8 cellular contexts compared by ENCODE assay signal in genomic region chr11:117180020-117180419, GRCh38. TPM values are rescaled to one million over a fixed set of nuclear protein-coding genes. Genes with fewer than 3 reads are reported as not detected.
A peak's percentile ranks its signal among the peaks of the same experiment; 100 is the strongest.
DNase-seq lines count a peak whose midpoint lies in the region.

No MANE protein-coding gene starts in this region.

- peaks cover 3% of the 10 kb centered on the region for H3K36me3 Mint-ChIP-seq in activated T-helper 1 cell treated with anti-CD3 and anti-CD28 coated beads, Interleukin-12 subunit alpha, Interleukin-12 subunit beta, Interleukin-2, Interleukin-4 antibody, amounts not matched to agents 30 ng/mL and 10 ng/mL and 1 ng/mL, durations not matched to agents 14 hours and 24 hours and 36 hours (ENCODE audit: low read depth)

- H3K27ac Mint-ChIP-seq in activated T-helper 1 cell treated with anti-CD3 and anti-CD28 coated beads, Interleukin-12 subunit alpha, Interleukin-12 subunit beta, Interleukin-2, Interleukin-4 antibody, amounts not matched to agents 30 ng/mL and 10 ng/mL and 1 ng/mL, durations not matched to agents 14 hours and 24 hours and 36 hours: peak overlapping the region; percentile 78

- peaks cover 33% of the 10 kb centered on the region for H3K4me1 Mint-ChIP-seq in activated T-helper 1 cell treated with anti-CD3 and anti-CD28 coated beads, Interleukin-12 subunit alpha, Interleukin-12 subunit beta, Interleukin-2, Interleukin-4 antibody, amounts not matched to agents 30 ng/mL and 10 ng/mL and 1 ng/mL, durations not matched to agents 14 hours and 24 hours and 36 hours (ENCODE audit: low read depth)

- peak overlapping the region; percentile 95 for H3K4me3 Mint-ChIP-seq in activated T-helper 1 cell treated with anti-CD3 and anti-CD28 coated beads, Interleukin-12 subunit alpha, Interleukin-12 subunit beta, Interleukin-2, Interleukin-4 antibody, amounts not matched to agents 30 ng/mL and 10 ng/mL and 1 ng/mL, durations not matched to agents 14 hours and 24 hours and 36 hours

- H3K27ac ChIP-seq in temporal lobe (ENCODE audit: low read depth, low read length): peak overlapping the region; percentile 17

- no peaks in the 10 kb centered on the region for H3K9me3 Mint-ChIP-seq in activated T-helper 1 cell treated with anti-CD3 and anti-CD28 coated beads, Interleukin-12 subunit alpha, Interleukin-12 subunit beta, Interleukin-2, Interleukin-4 antibody, amounts not matched to agents 30 ng/mL and 10 ng/mL and 1 ng/mL, durations not matched to agents 14 hours and 24 hours and 36 hours

- intact Hi-C loops in activated T-helper 1 cell treated with anti-CD3 and anti-CD28 coated beads, Interleukin-12 subunit alpha, Interleukin-12 subunit beta, Interleukin-2, Interleukin-4 antibody, amounts not matched to agents 30 ng/mL and 10 ng/mL and 1 ng/mL, durations not matched to agents 14 hours and 24 hours and 36 hours (cut with micrococcal nuclease): no loop called here

- H3K27me3 Mint-ChIP-seq in activated T-helper 1 cell treated with anti-CD3 and anti-CD28 coated beads, Interleukin-12 subunit alpha, Interleukin-12 subunit beta, Interleukin-2, Interleukin-4 antibody, amounts not matched to agents 30 ng/mL and 10 ng/mL and 1 ng/mL, durations not matched to agents 14 hours and 24 hours and 36 hours (ENCODE audit: insufficient read depth): no peaks in the 10 kb centered on the region

- DNase-seq in activated effector memory CD4-positive, alpha-beta T cell treated with anti-CD3 and anti-CD28 coated beads, Interleukin-2, amount 50 U/mL, for 16 hours: peak; percentile 57
- no peak for DNase-seq in activated effector memory CD4-positive, alpha-beta T cell treated with Interleukin-2 at 50 U/mL for 16 hours
- DNase-seq in activated T-helper 1 cell treated with anti-CD3 and anti-CD28 coated beads, Interleukin-12 subunit alpha, Interleukin-12 subunit beta, Interleukin-2, Interleukin-4 antibody, amounts not matched to agents 30 ng/mL and 10 ng/mL and 1 ng/mL, durations not matched to agents 14 hours and 24 hours and 36 hours (ENCODE audit: low spot score): no peak
- DNase-seq in islet precursor cell: peak; percentile 51
- no peak for DNase-seq in NCI-H1417 treated with DMSO at 0.1 percent for 48 hours (lab: John Stamatoyannopoulos, UW)
- no peak for DNase-seq in NCI-H187 treated with DMSO at 0.1 percent for 48 hours (lab: John Stamatoyannopoulos, UW)
- no peak for DNase-seq in NCI-H526 (lab: John Stamatoyannopoulos, UW)

RNA-seq across cellular contexts. Expression of gene SIDT2, which starts 1.5 kb away (rescaled TPM):
- total RNA-seq in activated T-helper 1 cell treated with anti-CD3 and anti-CD28 coated beads, Interleukin-12 subunit alpha, Interleukin-12 subunit beta, Interleukin-2, Interleukin-4 antibody, amounts not matched to agents 30 ng/mL and 10 ng/mL and 1 ng/mL, durations not matched to agents 14 hours and 24 hours and 36 hours: 24.3 and 32.2 TPM in 2 replicates
- 11.3 TPM for total RNA-seq in temporal lobe

RNA-seq across cellular contexts. Expression of gene TAGLN, which starts 19.1 kb away (rescaled TPM):
- total RNA-seq in activated T-helper 1 cell treated with anti-CD3 and anti-CD28 coated beads, Interleukin-12 subunit alpha, Interleukin-12 subunit beta, Interleukin-2, Interleukin-4 antibody, amounts not matched to agents 30 ng/mL and 10 ng/mL and 1 ng/mL, durations not matched to agents 14 hours and 24 hours and 36 hours: 2.9 and 4.6 TPM in 2 replicates
- total RNA-seq in temporal lobe: 13.0 TPM

RNA-seq across cellular contexts. Expression of gene PAFAH1B2, which starts 35.9 kb away (rescaled TPM):
- 71.8 and 83.6 TPM in 2 replicates for total RNA-seq in activated T-helper 1 cell treated with anti-CD3 and anti-CD28 coated beads, Interleukin-12 subunit alpha, Interleukin-12 subunit beta, Interleukin-2, Interleukin-4 antibody, amounts not matched to agents 30 ng/mL and 10 ng/mL and 1 ng/mL, durations not matched to agents 14 hours and 24 hours and 36 hours
- total RNA-seq in temporal lobe: 142 TPM

RNA-seq across cellular contexts. Expression of gene PCSK7, which starts 51.9 kb away (rescaled TPM):
- total RNA-seq in activated T-helper 1 cell treated with anti-CD3 and anti-CD28 coated beads, Interleukin-12 subunit alpha, Interleukin-12 subunit beta, Interleukin-2, Interleukin-4 antibody, amounts not matched to agents 30 ng/mL and 10 ng/mL and 1 ng/mL, durations not matched to agents 14 hours and 24 hours and 36 hours: 151 and 154 TPM in 2 replicates
- 17.0 TPM for total RNA-seq in temporal lobe

RNA-seq across cellular contexts. Expression of gene RNF214, which starts 52.5 kb away (rescaled TPM):
- 18.5 and 26.3 TPM in 2 replicates for total RNA-seq in activated T-helper 1 cell treated with anti-CD3 and anti-CD28 coated beads, Interleukin-12 subunit alpha, Interleukin-12 subunit beta, Interleukin-2, Interleukin-4 antibody, amounts not matched to agents 30 ng/mL and 10 ng/mL and 1 ng/mL, durations not matched to agents 14 hours and 24 hours and 36 hours
- total RNA-seq in temporal lobe: 14.8 TPM

Comparison
In these comparisons a context has a peak if more than half of its experiments do, and no peak if none do; other contexts are left out.
1. DNase-seq: peak in activated effector memory CD4-positive, alpha-beta T cell treated with anti-CD3 and anti-CD28 coated beads, Interleukin-2, amount 50 U/mL, for 16 hours (single experiment) and islet precursor cell (single experiment); none in activated effector memory CD4-positive, alpha-beta T cell treated with Interleukin-2 at 50 U/mL for 16 hours (single experiment), activated T-helper 1 cell treated with anti-CD3 and anti-CD28 coated beads, Interleukin-12 subunit alpha, Interleukin-12 subunit beta, Interleukin-2, Interleukin-4 antibody, amounts not matched to agents 30 ng/mL and 10 ng/mL and 1 ng/mL, durations not matched to agents 14 hours and 24 hours and 36 hours (single experiment), NCI-H1417 treated with DMSO at 0.1 percent for 48 hours (single experiment), NCI-H187 treated with DMSO at 0.1 percent for 48 hours (single experiment) and NCI-H526 (0 of 2).